33 cellular contexts compared by ENCODE assay signal in the genomic region with DNA sequence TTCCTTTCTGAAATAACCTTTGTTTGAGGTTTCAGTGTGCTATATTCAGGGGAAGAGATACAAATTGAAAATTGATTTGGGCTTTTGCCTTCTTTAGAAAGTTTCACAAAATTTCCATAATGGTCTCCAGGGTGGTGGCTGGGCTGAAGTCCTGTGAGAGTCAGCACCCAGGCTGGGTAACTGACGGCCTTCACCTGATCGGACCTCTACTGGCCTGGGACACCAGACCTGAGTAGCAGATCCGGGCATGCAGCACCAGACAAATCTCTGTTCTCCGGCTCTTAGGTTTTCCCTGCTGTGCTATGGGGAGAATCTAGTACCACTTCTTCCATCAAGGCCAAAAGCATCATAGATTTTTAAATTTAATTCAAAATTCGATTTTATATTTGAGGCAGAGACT.
"Had no signal": no experiment of that assay in that cellular context is flagged by ENCODE, and none has a peak within 500 bp of the region (broad histone marks: within the 10 kb centered on the region; RNA-seq: fewer than 3 reads in every experiment).

No MANE protein-coding gene starts in this region.

- DNase-seq: Kasumi-1, MG63, NCI-H1048, NCI-H1092 treated with DMSO at 0.1 percent for 48 hours, NCI-H1105 treated with DMSO at 0.1 percent for 48 hours, NCI-H1417, NCI-H1436, NCI-H146, NCI-H1694, NCI-H187, NCI-H1930, NCI-H2029 treated with DMSO at 0.1 percent for 48 hours, NCI-H2081 treated with DMSO at 0.1 percent for 48 hours, NCI-H2107, NCI-H2171, NCI-H226, NCI-H446 treated with DMSO at 0.1 percent for 48 hours, NCI-H510A, NCI-H524, NCI-H526, NCI-H69, NCI-H748 treated with DMSO at 0.1 percent for 48 hours, NCI-H82, PC-9, SHP77, SIG-M5, SJCRH30 had no signal

- H3K27me3 ChIP-seq: MG63, SJCRH30 had no signal

- FAIRE-seq: RCC 7860 had no signal

- ATAC-seq: Panc1, Right ventricle myocardium inferior, SK-N-SH treated with all-trans-retinoic acid at 6 μM for 48 hours had no signal

- H3K36me3 ChIP-seq: MG63, SJCRH30 had no signal

- H3K4me3 ChIP-seq: MG63, PC-9, SJCRH30, SK-N-MC had no signal

- H3K27ac ChIP-seq: PC-9, RWPE1, SJCRH30, SK-N-MC had no signal

- H3K9me3 ChIP-seq: MG63 had no signal

- H3K4me2 ChIP-seq: PC-9 had no signal

- H2AFZ ChIP-seq: PC-9 had no signal
